ENCODE assay signal across 8 cellular contexts in genomic region chr13:36431204-36432105, GRCh38. TPM values are rescaled to one million over a fixed set of nuclear protein-coding genes. Genes with fewer than 3 reads are reported as not detected.
DNase-seq lines count a peak whose midpoint lies in the region; ATAC-seq and TF ChIP-seq lines count a peak whose summit lies in the region.

No MANE protein-coding gene starts in this region.

- no peaks in the 10 kb centered on the region for H3K79me2 ChIP-seq in OCI-LY7 (ENCODE audit: insufficient read depth, low read depth, low read length)

- H3K36me3 Mint-ChIP-seq in mesothelial cell of epicardium, result no peaks in the 10 kb centered on the region

- H3K9me2 ChIP-seq in OCI-LY7 (ENCODE audit: insufficient read depth, low read length), result no peaks in the 10 kb centered on the region

- H4K5ac ChIP-seq in IMR-90 (ENCODE audit: low read depth, low read length), result no peak overlapping the region

- no peak overlapping the region for H3K56ac ChIP-seq in IMR-90 (ENCODE audit: extremely low read depth, insufficient read depth, low read length)

- H2AK5ac ChIP-seq in IMR-90 (ENCODE audit: low read depth, low read length), result no peak overlapping the region

- H4K20me1 ChIP-seq in IMR-90 (ENCODE audit: insufficient read depth, low read length) (no peaks in the 10 kb centered on the region), OCI-LY7 (ENCODE audit: insufficient read depth, low read length) (no peaks in the 10 kb centered on the region)

- H3K9me3 Mint-ChIP-seq in mesothelial cell of epicardium, result peaks cover 4% of the 10 kb centered on the region

- no peak overlapping the region for H2AK9ac ChIP-seq in IMR-90 (replicated peaks; ENCODE audit: low read depth, low read length, poor library complexity)

- no peak for TF ChIP-seq POLR2A in IMR-90 (IDR thresholded peaks at IDR 0.05; ENCODE audit: low read depth, low read length)

- no peak overlapping the region for H2BK20ac ChIP-seq in IMR-90 (ENCODE audit: low read depth, low read length)

- no peak overlapping the region for H3K14ac ChIP-seq in IMR-90 (replicated peaks; ENCODE audit: low read depth, low read length)

- H3K36me3 ChIP-seq in IMR-90 (ENCODE audit: control insufficient read depth, insufficient read depth, low read length) (no peaks in the 10 kb centered on the region), colonic mucosa (no peaks in the 10 kb centered on the region), OCI-LY7 (ENCODE audit: insufficient read depth, low read length) (no peaks in the 10 kb centered on the region)

- no peak overlapping the region for H4K8ac ChIP-seq in IMR-90 (ENCODE audit: low read depth in 2 of 2, low read length in 2 of 2)

- H3K4ac ChIP-seq in IMR-90 (ENCODE audit: low read depth, low read length), result no peak overlapping the region

- no peaks in the 10 kb centered on the region for H3K9me1 ChIP-seq in IMR-90 (ENCODE audit: insufficient read depth, low read length)

- H3K4me2 ChIP-seq in IMR-90 (ENCODE audit: low read depth, low read length) (peak overlapping the region; percentile 10; the same call in 1 of the 2 replicates), OCI-LY7 (ENCODE audit: low read length) (no peak overlapping the region)

- CTCF ChIA-PET in IMR-90 (lab: Yijun Ruan, JAX) (no interaction called here), OCI-LY7 (lab: Charles Lee; ENCODE audit: unreplicated experiment) (no interaction called here)

- no peak overlapping the region for H3K4me3 ChIP-seq in IMR-90 (ENCODE audit: insufficient read depth, low read depth, low read length)
- H3K4me3 ChIP-seq in colonic mucosa, result peak overlapping the region; percentile 24
- H3K4me3 ChIP-seq in OCI-LY7 (ENCODE audit: low read depth, low read length, poor library complexity, severe bottlenecking), result no peak overlapping the region

- no peak overlapping the region for H3K27ac Mint-ChIP-seq in mesothelial cell of epicardium

- no peak overlapping the region for H2BK120ac ChIP-seq in IMR-90 (ENCODE audit: low read depth, low read length)

- H3K27me3 ChIP-seq in IMR-90 (ENCODE audit: control insufficient read depth, insufficient read depth, low read length) (peaks cover 38% of the 10 kb centered on the region), colonic mucosa (peaks cover 24% of the 10 kb centered on the region)

- no peaks in the 10 kb centered on the region for H3K79me1 ChIP-seq in IMR-90 (ENCODE audit: low read depth in 1 of 2, low read length in 2 of 2)

- H2AFZ ChIP-seq in IMR-90 (replicated peaks; ENCODE audit: low read length, poor library complexity), result peak overlapping the region; percentile 81
- H2AFZ ChIP-seq in OCI-LY7 (ENCODE audit: low read length), result no peak overlapping the region

- WGBS in IMR-90 (ENCODE audit: extremely low coverage in 2 of 2, insufficient read length in 1 of 2), 2 experiments, result 0% methylated on average over 19 of the region's 85 CpGs; no CpG with 5 or more reads in 1 of the 2 experiments

- H2BK5ac ChIP-seq in IMR-90 (ENCODE audit: low read depth, low read length, poor library complexity, severe bottlenecking), result no peak overlapping the region

- intact Hi-C loops in IMR-90 (cut with micrococcal nuclease), result no loop called here
- intact Hi-C loops in colonic mucosa (cut with DNase I), result no loop called here
- intact Hi-C loops in OCI-LY7 (cut with micrococcal nuclease; ENCODE audit: unreplicated experiment), result no loop called here

- peak; percentile 32 for ATAC-seq in GM19351 (IDR thresholded peaks at IDR 0.05; ENCODE audit: unreplicated experiment)
- peak; percentile 45; the same call in 1 of the 2 replicates for ATAC-seq in IMR-90 (ENCODE audit: low read depth)
- no peak for ATAC-seq in HG02973 (IDR thresholded peaks at IDR 0.05; ENCODE audit: unreplicated experiment)

- dilution Hi-C loops in IMR-90 (cut with HindIII; ENCODE audit: low sequenced_read_pairs, unreplicated experiment), result no loop called here

- no peak overlapping the region for H4K91ac ChIP-seq in IMR-90 (ENCODE audit: insufficient read depth, low read depth, low read length)

- peak overlapping the region; percentile 55 for H3K4me3 Mint-ChIP-seq in mesothelial cell of epicardium

- H3K9ac ChIP-seq in IMR-90 (ENCODE audit: low read depth, low read length) (no peak overlapping the region), colonic mucosa (ENCODE audit: low read depth in 2 of 2, low read length in 2 of 2) (peak overlapping the region in 1 of 2 donors; percentile 35)

- no peak overlapping the region for H3K27ac ChIP-seq in IMR-90 (ENCODE audit: insufficient read depth, low read length)
- no peak overlapping the region for H3K27ac ChIP-seq in colonic mucosa
- H3K27ac ChIP-seq in OCI-LY7 (ENCODE audit: low read depth, low read length, poor library complexity, severe bottlenecking), result no peak overlapping the region

- POLR2A ChIA-PET in IMR-90 (lab: Charles Lee; ENCODE audit: unreplicated experiment) (no interaction called here), OCI-LY7 (lab: Charles Lee) (no interaction called here)

- TF ChIP-seq CTCF in IMR-90 (conservative IDR thresholded peaks at IDR 0.05; ENCODE audit: low read depth, low read length), result no peak
- TF ChIP-seq CTCF in colonic mucosa (IDR thresholded peaks at IDR 0.05), result no peak
- no peak for TF ChIP-seq CTCF in mesothelial cell of epicardium (IDR thresholded peaks at IDR 0.05; ENCODE audit: unreplicated experiment)
- TF ChIP-seq CTCF in OCI-LY7 (conservative IDR thresholded peaks at IDR 0.05; ENCODE audit: low read length), result no peak

- no peak overlapping the region for H3K23ac ChIP-seq in IMR-90 (ENCODE audit: low read depth, low read length)

- no TSS peak for BruUV-seq in IMR-90 (replicated peaks; lab: Mats Ljungman, UMichigan)
- no TSS peak for BruUV-seq in OCI-LY7 (replicated peaks; lab: Mats Ljungman, UMichigan)

- DNase-seq in IMR-90, result no peak
- no peak for DNase-seq in colonic mucosa
- DNase-seq in mesothelial cell of epicardium (ENCODE audit: low spot score in 2 of 2, unreplicated experiment in 2 of 2), result peak; percentile 27 to 46
- DNase-seq in globus pallidus (ENCODE audit: low spot score), result no peak
- no peak for DNase-seq in activated gamma-delta T cell treated with Interleukin-2 at 50 U/mL for 16 hours
- no peak for DNase-seq in OCI-LY7 (ENCODE audit: low spot score)

- no peaks in the 10 kb centered on the region for H3K4me1 ChIP-seq in IMR-90 (ENCODE audit: control insufficient read depth, insufficient read depth, low read length)
- H3K4me1 ChIP-seq in colonic mucosa, result no peaks in the 10 kb centered on the region
- H3K4me1 ChIP-seq in OCI-LY7 (ENCODE audit: insufficient read depth, low read length, poor library complexity, severe bottlenecking), result no peaks in the 10 kb centered on the region

- no peak for TF ChIP-seq RAD21 in IMR-90 (IDR thresholded peaks at IDR 0.05; ENCODE audit: low read length)

- H2BK15ac ChIP-seq in IMR-90 (ENCODE audit: low read depth, low read length), result no peak overlapping the region

- H3K27me3 Mint-ChIP-seq in mesothelial cell of epicardium (ENCODE audit: low read depth), result peaks cover 92% of the 10 kb centered on the region

- H3K4me1 Mint-ChIP-seq in mesothelial cell of epicardium, result peaks cover 17% of the 10 kb centered on the region

- H3K9me3 ChIP-seq in IMR-90 (ENCODE audit: control insufficient read depth, insufficient read depth, low read length) (0 out of 2 replicates have a peak, but pooled peaks cover 2% of the 10 kb centered on the region), colonic mucosa (no peaks in the 10 kb centered on the region), OCI-LY7 (ENCODE audit: low read length) (no peaks in the 10 kb centered on the region)

- no peak overlapping the region for H3K18ac ChIP-seq in IMR-90 (ENCODE audit: low read depth, low read length)

- in situ Hi-C loops in IMR-90 (cut with MboI; ENCODE audit: low sequenced_read_pairs), result no loop called here

TF ChIP-seq in IMR-90, 13 proteins besides CTCF, POLR2A, EP300 and RAD21 (continues in another document):
- TF ChIP-seq BHLHE40 (IDR thresholded peaks at IDR 0.05; ENCODE audit: low read depth, low read length) (no peak), RFX5 (IDR thresholded peaks at IDR 0.05; ENCODE audit: low read depth, low read length) (no peak), NFE2L2 (IDR thresholded peaks at IDR 0.05; ENCODE audit: low read depth, low read length) (no peak), MXI1 (IDR thresholded peaks at IDR 0.05; ENCODE audit: borderline replicate concordance, low read depth, low read length) (no peak), MAZ (IDR thresholded peaks at IDR 0.05; ENCODE audit: borderline replicate concordance, low read depth, low read length) (no peak), USF2 (IDR thresholded peaks at IDR 0.05; ENCODE audit: low read depth, low read length) (no peak), ELK1 (IDR thresholded peaks at IDR 0.05; ENCODE audit: borderline replicate concordance, low read depth, low read length) (no peak), SMC3 (IDR thresholded peaks at IDR 0.05; ENCODE audit: low read depth, low read length) (no peak), RCOR1 (IDR thresholded peaks at IDR 0.05; ENCODE audit: insufficient replicate concordance, low read length) (no peak), MAFK (IDR thresholded peaks at IDR 0.05; ENCODE audit: low read depth, low read length) (no peak), CHD1 (IDR thresholded peaks at IDR 0.05; ENCODE audit: low read depth, low read length) (no peak), FOS (IDR thresholded peaks at IDR 0.05; ENCODE audit: low read depth, low read length) (no peak)

RNA-seq across cellular contexts. Expression of gene CCNA1, which starts 0.8 kb away (rescaled TPM):
- total RNA-seq in IMR-90 (2012; rRNA removed) (not detected in 2 replicates), colonic mucosa (not detected), mesothelial cell of epicardium (0.16 to 0.20 TPM (median 0.18 TPM) in 3 replicates), OCI-LY7 (2022) (not detected in 2 replicates)
- polyA plus RNA-seq in IMR-90 (2012; rRNA removed), result 0.07 TPM in 1 of 2 replicates, not detected in the other
- 0.03 TPM in 1 of 2 replicates, not detected in the other for polyA plus RNA-seq in IMR-90 (2012; cell fraction: cytosol; rRNA removed)
- polyA plus RNA-seq in IMR-90 (2012; cell fraction: nucleus; rRNA removed; ENCODE audit: low replicate concordance), result 0.03 TPM in 1 of 2 replicates, not detected in the other
- not detected in 2 replicates for total RNA-seq in OCI-LY7 (2014; rRNA removed; shearing (Covaris generic))

Comparison
In these comparisons a context has a peak if more than half of its experiments do, and no peak if none do; other contexts are left out.
1. DNase-seq: peak in mesothelial cell of epicardium (2 of 2); none in IMR-90 (single experiment), colonic mucosa (single experiment), globus pallidus (single experiment), activated gamma-delta T cell treated with Interleukin-2 at 50 U/mL for 16 hours (single experiment) and OCI-LY7 (single experiment).